In genomic region chr10:75422913-75423312, GRCh38 we compare ENCODE assay signal across 29 cellular contexts.
"Had no signal": no experiment of that assay in that cellular context is flagged by ENCODE, and none has a peak within 500 bp of the region (broad histone marks: within the 10 kb centered on the region; RNA-seq: fewer than 3 reads in every experiment).

No MANE protein-coding gene starts in this region.

- H3K27ac ChIP-seq: hepatocyte, left ventricle myocardium inferior, pancreas, prostate gland, skin epidermis, suprapubic skin, thoracic aorta, tibial artery, upper lobe of right lung, vagina had no signal

- H3K9me3 ChIP-seq: left ventricle myocardium inferior, pancreas, prostate gland, suprapubic skin, thoracic aorta, tibial artery, upper lobe of right lung, vagina had no signal

- H3K4me1 ChIP-seq: prostate gland, tibial artery had no signal

- ATAC-seq: natural killer cell; pancreas; right cardiac atrium; sciatic nerve; stimulated activated effector memory CD8-positive, alpha-beta T cell treated with anti-CD3 and anti-CD28 coated beads, Interleukin-12 subunit alpha, Interleukin-12 subunit beta, amount 100 ng/mL, for 72 hours; upper lobe of right lung had no signal

- H3K4me2 ChIP-seq: hepatocyte had no signal

- H3K36me3 ChIP-seq: left ventricle myocardium inferior, pancreas, prostate gland, suprapubic skin, thoracic aorta, tibial artery, upper lobe of right lung, vagina had no signal

- H3K27ac Mint-ChIP-seq: mesothelial cell of epicardium; naive B cell; natural killer cell; nephron progenitor cell; stimulated activated effector memory CD8-positive, alpha-beta T cell treated with anti-CD3 and anti-CD28 coated beads, Interleukin-12 subunit alpha, Interleukin-12 subunit beta, amount 100 ng/mL, for 72 hours; stimulated activated naive CD8-positive, alpha-beta T cell treated with anti-CD3 and anti-CD28 coated beads, Interleukin-15, Interleukin-2, amounts not matched to agents 100 ng/mL and 50 ng/mL, for 24 hours had no signal

- H3K4me3 Mint-ChIP-seq: mesothelial cell of epicardium; natural killer cell; nephron progenitor cell; stimulated activated effector memory CD8-positive, alpha-beta T cell treated with anti-CD3 and anti-CD28 coated beads, Interleukin-12 subunit alpha, Interleukin-12 subunit beta, amount 100 ng/mL, for 72 hours; stimulated activated naive CD8-positive, alpha-beta T cell treated with anti-CD3 and anti-CD28 coated beads, Interleukin-15, Interleukin-2, amounts not matched to agents 100 ng/mL and 50 ng/mL, for 24 hours had no signal

- H3K4me1 Mint-ChIP-seq: naive B cell; natural killer cell; stimulated activated effector memory CD8-positive, alpha-beta T cell treated with anti-CD3 and anti-CD28 coated beads, Interleukin-12 subunit alpha, Interleukin-12 subunit beta, amount 100 ng/mL, for 72 hours had no signal

- DNase-seq: left ventricle myocardium inferior; mesendoderm; naive B cell; natural killer cell; nephron progenitor cell; nucleus accumbens; pancreas; posterior cingulate gyrus; retina; right cardiac atrium; stimulated activated CD4-positive, alpha-beta T cell treated with anti-CD3 and anti-CD28 coated beads, Interleukin-12 subunit alpha, Interleukin-12 subunit beta, amount 100 ng/mL, for 4 hours; stimulated activated CD4-positive, alpha-beta T cell treated with anti-CD3 and anti-CD28 coated beads, Interleukin-15, amount 100 ng/mL, for 24 hours; stimulated activated CD4-positive, alpha-beta T cell treated with anti-CD3 and anti-CD28 coated beads, Interleukin-2, amount 100 ng/mL, for 24 hours; stimulated activated CD4-positive, alpha-beta T cell treated with anti-CD3 and anti-CD28 coated beads, Interleukin-4, amount 100 ng/mL, for 1 hour; stimulated activated naive CD4-positive, alpha-beta T cell; tibial artery; trophoblast cell; upper lobe of right lung had no signal

- H3K36me3 Mint-ChIP-seq: mesothelial cell of epicardium; natural killer cell; stimulated activated effector memory CD8-positive, alpha-beta T cell treated with anti-CD3 and anti-CD28 coated beads, Interleukin-12 subunit alpha, Interleukin-12 subunit beta, amount 100 ng/mL, for 72 hours had no signal

- H3K9me3 Mint-ChIP-seq: mesothelial cell of epicardium; natural killer cell; nephron progenitor cell; stimulated activated effector memory CD8-positive, alpha-beta T cell treated with anti-CD3 and anti-CD28 coated beads, Interleukin-12 subunit alpha, Interleukin-12 subunit beta, amount 100 ng/mL, for 72 hours; stimulated activated naive CD8-positive, alpha-beta T cell treated with anti-CD3 and anti-CD28 coated beads, Interleukin-15, Interleukin-2, amounts not matched to agents 100 ng/mL and 50 ng/mL, for 24 hours had no signal

- H3K27me3 ChIP-seq: hepatocyte, pancreas, suprapubic skin, upper lobe of right lung, vagina had no signal

- H3K27me3 Mint-ChIP-seq: stimulated activated naive CD8-positive, alpha-beta T cell treated with anti-CD3 and anti-CD28 coated beads, Interleukin-15, Interleukin-2, amounts not matched to agents 100 ng/mL and 50 ng/mL, for 24 hours had no signal

- H2AFZ ChIP-seq: hepatocyte had no signal

- H3K4me3 ChIP-seq: hepatocyte, left ventricle myocardium inferior, lung, pancreas, prostate gland, skin epidermis, suprapubic skin, thoracic aorta, tibial artery, upper lobe of right lung, vagina had no signal
